Comparison of ENCODE assay signal across 1 cellular context in genomic region chr18:8238507-8238906, GRCh38.
TF ChIP-seq lines count a peak whose summit lies in the region.

No MANE protein-coding gene starts in this region.

TF ChIP-seq in HepG2, 621 proteins besides CTCF, POLR2A, EP300 and RAD21 (continued from another document and continues in another):
- TF ChIP-seq ZNF142 (CRISPR knock-in tag; IDR thresholded peaks at IDR 0.05) (no peak), ADNP (CRISPR knock-in tag; IDR thresholded peaks at IDR 0.05) (no peak), SATB2 (CRISPR knock-in tag; IDR thresholded peaks at IDR 0.05) (no peak), HHEX (CRISPR knock-in tag; IDR thresholded peaks at IDR 0.05) (no peak), KMT2A (CRISPR knock-in tag; IDR thresholded peaks at IDR 0.05) (no peak), KAT2B (IDR thresholded peaks at IDR 0.05; ENCODE audit: borderline replicate concordance, low read depth, low read length) (no peak), TRIM24 (CRISPR knock-in tag; IDR thresholded peaks at IDR 0.05) (0 out of 2 replicates have a peak, but pooled peaks have one; percentile 32), SIX1 (CRISPR knock-in tag; IDR thresholded peaks at IDR 0.05; ENCODE audit: borderline replicate concordance) (no peak), KDM6A (CRISPR knock-in tag; IDR thresholded peaks at IDR 0.05; ENCODE audit: low read depth) (no peak; the same call in 1 of the 2 replicates), ZNF704 (CRISPR knock-in tag; IDR thresholded peaks at IDR 0.05; ENCODE audit: borderline replicate concordance) (no peak), ZNF33B (CRISPR knock-in tag; IDR thresholded peaks at IDR 0.05) (no peak), ZNF280B (CRISPR knock-in tag; IDR thresholded peaks at IDR 0.05; ENCODE audit: borderline replicate concordance) (no peak), ZNF839 (CRISPR knock-in tag; IDR thresholded peaks at IDR 0.05; ENCODE audit: borderline replicate concordance) (no peak), ZNF597 (CRISPR knock-in tag; IDR thresholded peaks at IDR 0.05) (no peak), E2F2 (CRISPR knock-in tag; IDR thresholded peaks at IDR 0.05; ENCODE audit: borderline replicate concordance) (no peak), POGZ (CRISPR knock-in tag; IDR thresholded peaks at IDR 0.05) (peak; percentile 64), ZNF724P (CRISPR knock-in tag; IDR thresholded peaks at IDR 0.05; ENCODE audit: borderline replicate concordance) (no peak), MXD3 (CRISPR knock-in tag; IDR thresholded peaks at IDR 0.05) (no peak), ZNF781 (CRISPR knock-in tag; IDR thresholded peaks at IDR 0.05; ENCODE audit: borderline replicate concordance, not compliant biosample characterization) (no peak), ZNF766 (CRISPR knock-in tag; IDR thresholded peaks at IDR 0.05; ENCODE audit: borderline replicate concordance) (no peak), GPBP1L1 (CRISPR knock-in tag; IDR thresholded peaks at IDR 0.05) (no peak), ZBTB34 (CRISPR knock-in tag; IDR thresholded peaks at IDR 0.05) (no peak), ZGPAT (CRISPR knock-in tag; IDR thresholded peaks at IDR 0.05) (0 out of 2 replicates have a peak, but pooled peaks have one; percentile 18), ZNF260 (CRISPR knock-in tag; IDR thresholded peaks at IDR 0.05; ENCODE audit: borderline replicate concordance, low read depth) (no peak), PBX2 (CRISPR knock-in tag; IDR thresholded peaks at IDR 0.05) (no peak), ZBTB43 (CRISPR knock-in tag; conservative IDR thresholded peaks at IDR 0.05) (no peak), TRAFD1 (CRISPR knock-in tag; IDR thresholded peaks at IDR 0.05; ENCODE audit: borderline replicate concordance) (no peak), HOXD1 (CRISPR knock-in tag; IDR thresholded peaks at IDR 0.05) (no peak), PPARG (CRISPR knock-in tag; conservative IDR thresholded peaks at IDR 0.05) (no peak), HOXA9 (CRISPR knock-in tag; IDR thresholded peaks at IDR 0.05; ENCODE audit: borderline replicate concordance) (no peak), MEIS1 (CRISPR knock-in tag; IDR thresholded peaks at IDR 0.05; ENCODE audit: borderline replicate concordance) (no peak)
